ENCODE assay signal across 1 cellular context in genomic region chr2:27407798-27408491, GRCh38.
TF ChIP-seq lines count a peak whose summit lies in the region.

No MANE protein-coding gene starts in this region.

TF ChIP-seq in GM12878, 131 proteins besides CTCF, POLR2A, EP300 and RAD21:
- TF ChIP-seq ZNF217 (IDR thresholded peaks at IDR 0.05), result no peak
- peak; percentile 31; the same call in 1 of the 2 replicates for TF ChIP-seq SMC3 (IDR thresholded peaks at IDR 0.05; ENCODE audit: borderline replicate concordance, low read length)
- TF ChIP-seq RUNX3 (IDR thresholded peaks at IDR 0.05; ENCODE audit: low read length), result peak; percentile 16; the same call in 1 of the 2 replicates
- no peak for TF ChIP-seq USF2 (IDR thresholded peaks at IDR 0.05; ENCODE audit: borderline replicate concordance, low read depth, low read length)
- TF ChIP-seq NR2C1 (IDR thresholded peaks at IDR 0.05), result no peak
- TF ChIP-seq IKZF2 (IDR thresholded peaks at IDR 0.05), result peak; percentile 52 to 53; a peak in 3 of 4 replicates
- TF ChIP-seq MEF2B (IDR thresholded peaks at IDR 0.05; ENCODE audit: partially characterized antibody, poor library complexity, severe bottlenecking), result peak; percentile 93
- TF ChIP-seq ASH2L (IDR thresholded peaks at IDR 0.05; ENCODE audit: borderline replicate concordance, low read depth), result no peak
- no peak for TF ChIP-seq CBX3 (IDR thresholded peaks at IDR 0.05; ENCODE audit: borderline replicate concordance, low read depth)
- TF ChIP-seq HDAC2 (IDR thresholded peaks at IDR 0.05), result no peak
- TF ChIP-seq IKZF1 (conservative IDR thresholded peaks at IDR 0.05), result peak; percentile 46
- TF ChIP-seq TAF1 (IDR thresholded peaks at IDR 0.05; ENCODE audit: borderline replicate concordance, low read depth, low read length), result no peak
- TF ChIP-seq SMAD5 (IDR thresholded peaks at IDR 0.05; ENCODE audit: low read depth), result no peak
- TF ChIP-seq, protein P1, sequence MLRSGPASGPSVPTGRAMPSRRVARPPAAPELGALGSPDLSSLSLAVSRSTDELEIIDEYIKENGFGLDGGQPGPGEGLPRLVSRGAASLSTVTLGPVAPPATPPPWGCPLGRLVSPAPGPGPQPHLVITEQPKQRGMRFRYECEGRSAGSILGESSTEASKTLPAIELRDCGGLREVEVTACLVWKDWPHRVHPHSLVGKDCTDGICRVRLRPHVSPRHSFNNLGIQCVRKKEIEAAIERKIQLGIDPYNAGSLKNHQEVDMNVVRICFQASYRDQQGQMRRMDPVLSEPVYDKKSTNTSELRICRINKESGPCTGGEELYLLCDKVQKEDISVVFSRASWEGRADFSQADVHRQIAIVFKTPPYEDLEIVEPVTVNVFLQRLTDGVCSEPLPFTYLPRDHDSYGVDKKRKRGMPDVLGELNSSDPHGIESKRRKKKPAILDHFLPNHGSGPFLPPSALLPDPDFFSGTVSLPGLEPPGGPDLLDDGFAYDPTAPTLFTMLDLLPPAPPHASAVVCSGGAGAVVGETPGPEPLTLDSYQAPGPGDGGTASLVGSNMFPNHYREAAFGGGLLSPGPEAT (IDR thresholded peaks at IDR 0.05; ENCODE audit: low read depth), result no peak
